1 cellular context compared by ENCODE assay signal in genomic region chr19:50601407-50602088, GRCh38.
TF ChIP-seq lines count a peak whose summit lies in the region.

No MANE protein-coding gene starts in this region.

TF ChIP-seq in K562, 482 proteins besides CTCF, POLR2A, EP300 and RAD21 (continued from another document and continues in another):
- TF ChIP-seq ZBTB40 (IDR thresholded peaks at IDR 0.05) (no peak), ZBTB40 (CRISPR knock-in tag; IDR thresholded peaks at IDR 0.05) (no peak), RNF2 (IDR thresholded peaks at IDR 0.05) (peak; percentile 95), SMAD3 (CRISPR knock-in tag; conservative IDR thresholded peaks at IDR 0.05) (peak; percentile 61; the same call in 1 of the 2 replicates), MEIS2 (IDR thresholded peaks at IDR 0.05; ENCODE audit: partially characterized antibody) (peak; percentile 78), EP400 (IDR thresholded peaks at IDR 0.05) (peak; percentile 75; the same call in 1 of the 2 replicates), SMAD2 (IDR thresholded peaks at IDR 0.05; ENCODE audit: low read depth, low read length) (no peak), PHB2 (IDR thresholded peaks at IDR 0.05; ENCODE audit: low read depth) (peak; percentile 92), THRA (IDR thresholded peaks at IDR 0.05) (no peak), SMARCC2 (IDR thresholded peaks at IDR 0.05; ENCODE audit: low read depth) (peak; percentile 98), ZNF518B (CRISPR knock-in tag; IDR thresholded peaks at IDR 0.05) (no peak), NFIX (CRISPR knock-in tag; IDR thresholded peaks at IDR 0.05; ENCODE audit: low read depth) (no peak), KDM4B (IDR thresholded peaks at IDR 0.05; ENCODE audit: borderline replicate concordance in 2 of 2, low read depth in 1 of 2) (no peak), KAT8 (IDR thresholded peaks at IDR 0.05; ENCODE audit: low read depth) (no peak), ZBTB11 (CRISPR knock-in tag; IDR thresholded peaks at IDR 0.05) (peak in 1 of 3 experiments; percentile 55; a peak in 1 of 6 replicates), MYC (IDR thresholded peaks at IDR 0.05; ENCODE audit: low read depth, low read length) (0 out of 2 replicates have a peak, but pooled peaks have one; percentile 12), MYC (CRISPR knock-in tag; IDR thresholded peaks at IDR 0.05; ENCODE audit: borderline replicate concordance, low read depth) (no peak), TSC22D4 (tag; IDR thresholded peaks at IDR 0.05) (no peak), SMARCA4 (IDR thresholded peaks at IDR 0.05) (peak; percentile 100)
- TF ChIP-seq, protein P1, sequence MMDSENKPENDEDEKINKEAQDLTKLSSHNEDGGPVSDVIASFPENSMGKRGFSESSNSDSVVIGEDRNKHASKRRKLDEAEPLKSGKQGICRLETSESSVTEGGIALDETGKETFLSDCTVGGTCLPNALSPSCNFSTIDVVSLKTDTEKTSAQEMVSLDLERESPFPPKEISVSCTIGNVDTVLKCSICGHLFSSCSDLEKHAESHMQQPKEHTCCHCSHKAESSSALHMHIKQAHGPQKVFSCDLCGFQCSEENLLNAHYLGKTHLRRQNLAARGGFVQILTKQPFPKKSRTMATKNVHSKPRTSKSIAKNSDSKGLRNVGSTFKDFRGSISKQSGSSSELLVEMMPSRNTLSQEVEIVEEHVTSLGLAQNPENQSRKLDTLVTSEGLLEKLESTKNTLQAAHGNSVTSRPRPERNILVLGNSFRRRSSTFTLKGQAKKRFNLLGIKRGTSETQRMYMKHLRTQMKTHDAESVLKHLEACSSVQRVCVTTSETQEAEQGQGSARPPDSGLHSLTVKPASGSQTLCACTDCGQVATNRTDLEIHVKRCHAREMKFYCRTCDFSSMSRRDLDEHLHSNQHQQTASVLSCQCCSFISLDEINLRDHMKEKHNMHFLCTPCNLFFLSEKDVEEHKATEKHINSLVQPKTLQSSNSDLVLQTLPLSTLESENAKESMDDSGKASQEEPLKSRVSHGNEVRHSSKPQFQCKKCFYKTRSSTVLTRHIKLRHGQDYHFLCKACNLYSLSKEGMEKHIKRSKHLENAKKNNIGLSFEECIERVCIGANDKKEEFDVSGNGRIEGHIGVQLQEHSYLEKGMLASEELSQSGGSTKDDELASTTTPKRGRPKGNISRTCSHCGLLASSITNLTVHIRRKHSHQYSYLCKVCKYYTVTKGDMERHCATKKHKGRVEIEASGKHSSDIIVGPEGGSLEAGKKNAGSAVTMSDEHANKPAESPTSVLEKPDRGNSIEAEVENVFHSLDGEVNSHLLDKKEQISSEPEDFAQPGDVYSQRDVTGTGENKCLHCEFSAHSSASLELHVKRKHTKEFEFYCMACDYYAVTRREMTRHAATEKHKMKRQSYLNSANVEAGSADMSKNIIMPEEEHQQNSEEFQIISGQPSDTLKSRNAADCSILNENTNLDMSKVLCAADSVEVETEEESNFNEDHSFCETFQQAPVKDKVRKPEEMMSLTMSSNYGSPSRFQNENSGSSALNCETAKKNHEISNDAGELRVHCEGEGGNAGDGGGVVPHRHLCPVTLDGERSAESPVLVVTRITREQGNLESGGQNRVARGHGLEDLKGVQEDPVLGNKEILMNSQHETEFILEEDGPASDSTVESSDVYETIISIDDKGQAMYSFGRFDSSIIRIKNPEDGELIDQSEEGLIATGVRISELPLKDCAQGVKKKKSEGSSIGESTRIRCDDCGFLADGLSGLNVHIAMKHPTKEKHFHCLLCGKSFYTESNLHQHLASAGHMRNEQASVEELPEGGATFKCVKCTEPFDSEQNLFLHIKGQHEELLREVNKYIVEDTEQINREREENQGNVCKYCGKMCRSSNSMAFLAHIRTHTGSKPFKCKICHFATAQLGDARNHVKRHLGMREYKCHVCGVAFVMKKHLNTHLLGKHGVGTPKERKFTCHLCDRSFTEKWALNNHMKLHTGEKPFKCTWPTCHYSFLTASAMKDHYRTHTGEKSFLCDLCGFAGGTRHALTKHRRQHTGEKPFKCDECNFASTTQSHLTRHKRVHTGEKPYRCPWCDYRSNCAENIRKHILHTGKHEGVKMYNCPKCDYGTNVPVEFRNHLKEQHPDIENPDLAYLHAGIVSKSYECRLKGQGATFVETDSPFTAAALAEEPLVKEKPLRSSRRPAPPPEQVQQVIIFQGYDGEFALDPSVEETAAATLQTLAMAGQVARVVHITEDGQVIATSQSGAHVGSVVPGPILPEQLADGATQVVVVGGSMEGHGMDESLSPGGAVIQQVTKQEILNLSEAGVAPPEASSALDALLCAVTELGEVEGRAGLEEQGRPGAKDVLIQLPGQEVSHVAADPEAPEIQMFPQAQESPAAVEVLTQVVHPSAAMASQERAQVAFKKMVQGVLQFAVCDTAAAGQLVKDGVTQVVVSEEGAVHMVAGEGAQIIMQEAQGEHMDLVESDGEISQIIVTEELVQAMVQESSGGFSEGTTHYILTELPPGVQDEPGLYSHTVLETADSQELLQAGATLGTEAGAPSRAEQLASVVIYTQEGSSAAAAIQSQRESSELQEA (IDR thresholded peaks at IDR 0.05; ENCODE audit: low read depth) = no peak
- TF ChIP-seq, protein P2, sequence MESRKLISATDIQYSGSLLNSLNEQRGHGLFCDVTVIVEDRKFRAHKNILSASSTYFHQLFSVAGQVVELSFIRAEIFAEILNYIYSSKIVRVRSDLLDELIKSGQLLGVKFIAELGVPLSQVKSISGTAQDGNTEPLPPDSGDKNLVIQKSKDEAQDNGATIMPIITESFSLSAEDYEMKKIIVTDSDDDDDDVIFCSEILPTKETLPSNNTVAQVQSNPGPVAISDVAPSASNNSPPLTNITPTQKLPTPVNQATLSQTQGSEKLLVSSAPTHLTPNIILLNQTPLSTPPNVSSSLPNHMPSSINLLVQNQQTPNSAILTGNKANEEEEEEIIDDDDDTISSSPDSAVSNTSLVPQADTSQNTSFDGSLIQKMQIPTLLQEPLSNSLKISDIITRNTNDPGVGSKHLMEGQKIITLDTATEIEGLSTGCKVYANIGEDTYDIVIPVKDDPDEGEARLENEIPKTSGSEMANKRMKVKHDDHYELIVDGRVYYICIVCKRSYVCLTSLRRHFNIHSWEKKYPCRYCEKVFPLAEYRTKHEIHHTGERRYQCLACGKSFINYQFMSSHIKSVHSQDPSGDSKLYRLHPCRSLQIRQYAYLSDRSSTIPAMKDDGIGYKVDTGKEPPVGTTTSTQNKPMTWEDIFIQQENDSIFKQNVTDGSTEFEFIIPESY (CRISPR knock-in tag; IDR thresholded peaks at IDR 0.05) = 0 out of 2 replicates have a peak, but pooled peaks have one; percentile 23
